ENCODE assay signal across 31 cellular contexts in genomic region chr6:160871320-160871719, GRCh38.
DNase-seq lines count a peak whose midpoint lies in the region; ATAC-seq, FAIRE-seq and TF ChIP-seq lines count a peak whose summit lies in the region.
"Had no signal": no experiment of that assay in that cellular context is flagged by ENCODE, and none has a peak within 500 bp of the region (broad histone marks: within the 10 kb centered on the region; RNA-seq: fewer than 3 reads in every experiment).

No MANE protein-coding gene starts in this region.

- no peaks in the 10 kb centered on the region for H3K4me1 ChIP-seq in aorta (ENCODE audit: control insufficient read depth in 1 of 2, insufficient read depth in 2 of 2, low read length in 2 of 2)
- H3K4me1 ChIP-seq: spleen, suprapubic skin had no signal

- TF ChIP-seq POLR2A in GM12892 (IDR thresholded peaks at IDR 0.05; ENCODE audit: low read depth, low read length), result no peak

- no peak for FAIRE-seq in GM12892 (lab: Jason Lieb, UNC)
- FAIRE-seq: endothelial cell of umbilical vein, keratinocyte, RCC 7860, TTC549 had no signal

- no peaks in the 10 kb centered on the region for H3K36me3 ChIP-seq in aorta (ENCODE audit: control insufficient read depth in 1 of 2, insufficient read depth in 2 of 2, low read length in 1 of 2)
- H3K36me3 ChIP-seq: spleen, suprapubic skin had no signal

- H3K27me3 ChIP-seq in aorta (ENCODE audit: control insufficient read depth in 1 of 2, insufficient read depth in 2 of 2, low read length in 1 of 2), result no peaks in the 10 kb centered on the region
- H3K27me3 ChIP-seq: spleen, suprapubic skin had no signal

- ATAC-seq in GM18499 (IDR thresholded peaks at IDR 0.05; ENCODE audit: insufficient read depth, unreplicated experiment) (peak; percentile 98), GM19023 (IDR thresholded peaks at IDR 0.05; ENCODE audit: unreplicated experiment) (peak; percentile 64), GM21723 (IDR thresholded peaks at IDR 0.05; ENCODE audit: unreplicated experiment) (peak; percentile 95), HG03103 (IDR thresholded peaks at IDR 0.05; ENCODE audit: low read depth, unreplicated experiment) (peak; percentile 86), aorta (ENCODE audit: low FRiP score) (no peak)
- ATAC-seq: activated CD4-positive, CD25-positive, alpha-beta regulatory T cell treated with anti-CD3 and anti-CD28 coated beads, Interleukin-2, amount 50 U/mL, for 24 hours; activated CD8-positive, alpha-beta T cell treated with anti-CD3 and anti-CD28 coated beads for 36 hours; activated naive CD8-positive, alpha-beta T cell treated with anti-CD3 and anti-CD28 coated beads, Interleukin-2, amount 50 U/mL, for 24 hours; CD8-positive, alpha-beta T cell; natural killer cell treated with Interleukin-12 subunit alpha and Interleukin-12 subunit beta and Interleukin-15 and Interleukin-18, amount 100 ng/mL, for 72 hours; stimulated activated memory B cell treated with anti-CD40 and anti-IgM and Interleukin-4, amounts not matched to agents 10 μg/mL and 1 μg/mL and 100 μg/mL, for 72 hours had no signal

- no peak overlapping the region for H3K27ac ChIP-seq in aorta (ENCODE audit: low read depth in 1 of 2, low read length in 2 of 2)
- H3K27ac ChIP-seq: dorsolateral prefrontal cortex, spleen, suprapubic skin had no signal

- no peak overlapping the region for H3K4me3 ChIP-seq in aorta (ENCODE audit: low read length in 2 of 2)
- H3K4me3 ChIP-seq: dorsolateral prefrontal cortex, spleen, suprapubic skin had no signal

- WGBS in aorta, 2 donors, result 96 to 97% methylated on average over 1 of the region's 1 CpG

- no peaks in the 10 kb centered on the region for H3K9me3 ChIP-seq in aorta (ENCODE audit: control insufficient read depth, low read length)
- H3K9me3 ChIP-seq: suprapubic skin had no signal

- no peak for DNase-seq in COLO668 (lab: John Stamatoyannopoulos, UW; ENCODE audit: unreplicated experiment)
- no peak for DNase-seq in GM12892 (ENCODE audit: insufficient read length)
- no peak for DNase-seq in aorta
- no peak for DNase-seq in NCI-H2107 treated with DMSO at 0.1 percent for 48 hours (lab: John Stamatoyannopoulos, UW; ENCODE audit: unreplicated experiment)
- DNase-seq: activated CD8-positive, alpha-beta T cell treated with anti-CD3 and anti-CD28 coated beads for 36 hours; activated effector memory CD4-positive, alpha-beta T cell treated with anti-CD3 and anti-CD28 coated beads, Interleukin-2, amount 50 U/mL, for 16 hours; activated naive CD8-positive, alpha-beta T cell treated with anti-CD3 and anti-CD28 coated beads, Interleukin-2, amount 50 U/mL, for 24 hours; AML-193; CD8-positive, alpha-beta T cell; cerebellar nuclear complex; dorsolateral prefrontal cortex; KBM-7; NCI-H1417 treated with DMSO at 0.1 percent for 48 hours; NCI-H2107; NCI-H510A; NK-92 treated with Interleukin-12 subunit alpha and Interleukin-12 subunit beta, amount 100 ng/mL, for 24 hours; spleen; stimulated activated CD4-positive, alpha-beta T cell treated with anti-CD3 and anti-CD28 coated beads, Interleukin-4, amount 100 ng/mL, for 1 hour; T-helper 1 cell had no signal

- intact Hi-C loops in aorta (cut with DNase I), result no loop called here
